11 cellular contexts compared by ENCODE assay signal in the genomic region with DNA sequence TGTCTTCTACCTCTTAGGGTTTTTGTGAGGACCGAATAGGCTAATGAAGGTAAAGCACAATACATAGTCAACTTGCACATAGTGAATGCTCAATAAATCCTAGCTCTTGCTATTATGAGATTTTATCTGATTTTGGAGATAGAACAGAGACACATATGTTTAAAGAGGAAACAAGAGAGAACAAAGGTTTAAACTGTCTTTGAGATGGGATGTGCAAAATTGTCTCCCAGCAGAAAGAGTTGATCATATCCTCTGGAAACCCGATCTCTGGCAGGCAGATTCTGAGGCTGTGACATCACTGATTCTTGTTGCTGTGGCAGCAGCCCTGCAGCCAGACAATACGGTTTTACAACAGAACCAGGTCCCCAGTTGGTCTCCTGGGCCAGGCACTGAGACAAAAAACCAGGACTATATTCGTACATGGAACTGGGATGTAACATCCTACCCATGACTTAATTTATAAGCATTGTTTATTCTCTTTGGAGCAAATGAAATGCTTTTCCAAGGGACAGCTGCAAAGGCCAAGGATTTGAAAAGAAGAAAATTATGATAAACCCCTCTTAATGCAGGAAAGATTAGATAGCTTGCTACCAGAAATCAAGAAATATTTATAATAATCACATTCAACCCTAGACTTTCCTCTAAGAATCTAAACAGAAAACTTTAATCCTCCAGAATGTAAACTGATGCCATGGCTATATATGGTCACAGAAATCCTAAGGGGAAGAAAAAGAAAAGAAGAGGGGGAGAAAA.
A peak's percentile ranks its signal among the peaks of the same experiment; 100 is the strongest.
DNase-seq lines count a peak whose midpoint lies in the region; ATAC-seq, FAIRE-seq and TF ChIP-seq lines count a peak whose summit lies in the region.
"Had no signal": no experiment of that assay in that cellular context is flagged by ENCODE, and none has a peak within 500 bp of the region (broad histone marks: within the 10 kb centered on the region; RNA-seq: fewer than 3 reads in every experiment).

No MANE protein-coding gene starts in this region.

- peak overlapping the region; percentile 53 to 76 (median 66) for H3K27ac ChIP-seq in transverse colon
- H3K27ac ChIP-seq in testis = no peak overlapping the region
- H3K27ac ChIP-seq: C4-2B had no signal

- H3K36me3 ChIP-seq in transverse colon (no peaks in the 10 kb centered on the region), testis (ENCODE audit: low read depth, missing control alignments) (no peaks in the 10 kb centered on the region)

- no peak for TF ChIP-seq EP300 in transverse colon (IDR thresholded peaks at IDR 0.05; ENCODE audit: low read depth)

- intact Hi-C loops in transverse colon (cut with DNase I; ENCODE audit: low total_unique reads) (no loop called here), testis (cut with DNase I; ENCODE audit: low total_unique reads) (no loop called here)

- WGBS in transverse colon (ENCODE audit: low coverage in 1 of 2), 2 donors = 20 to 40% methylated on average over 3 to 4 of the region's 4 CpGs
- 32 to 50% methylated on average over 4 of the region's 4 CpGs for WGBS in testis, 2 donors

- TF ChIP-seq POLR2A in transverse colon (IDR thresholded peaks at IDR 0.05) (no peak), testis (IDR thresholded peaks at IDR 0.05) (no peak)

- H3K27me3 ChIP-seq in transverse colon (no peaks in the 10 kb centered on the region), testis (no peaks in the 10 kb centered on the region)

- H3K4me3 ChIP-seq in transverse colon (no peak overlapping the region), testis (no peak overlapping the region)

- ATAC-seq in esophagus mucosa = no peak
- ATAC-seq: naive thymus-derived CD4-positive, alpha-beta T cell had no signal

- H3K9me3 ChIP-seq in transverse colon (no peaks in the 10 kb centered on the region), testis (no peaks in the 10 kb centered on the region)

- H3K4me1 ChIP-seq in transverse colon = peaks cover 0 to 17% (median 0%) of the 10 kb centered on the region in 4 donors
- H3K4me1 ChIP-seq in testis = no peaks in the 10 kb centered on the region

- TF ChIP-seq CTCF in transverse colon (IDR thresholded peaks at IDR 0.05) = no peak
- no peak for TF ChIP-seq CTCF in testis (IDR thresholded peaks at IDR 0.05)

- DNase-seq in NCI-H2107 treated with DMSO at 0.1 percent for 48 hours (lab: John Stamatoyannopoulos, UW; ENCODE audit: unreplicated experiment) (peak; percentile 34), NCI-H2107 (lab: John Stamatoyannopoulos, UW) (no peak), astrocyte of the hippocampus (ENCODE audit: low read depth, low spot score) (peak; percentile 78), iPS-NIHi7 (ENCODE audit: extremely low spot score) (peak; percentile 46), transverse colon (peak; percentile 16), testis (no peak), GM19239 (ENCODE audit: insufficient read length, low spot score) (no peak)
- DNase-seq: activated naive CD4-positive, alpha-beta T cell treated with anti-CD3 and anti-CD28 coated beads, Interleukin-2, amount 10 ng/mL, durations not matched to agents 7 days and 5 days; naive thymus-derived CD4-positive, alpha-beta T cell had no signal

- FAIRE-seq in GM19239 (lab: Jason Lieb, UNC) = no peak

- in situ Hi-C loops in transverse colon (cut with MboI; ENCODE audit: low pct_ligation_motif_present in 1 of 4, low pct_unique_long_range_greater_than_20kb in 1 of 4, low sequenced_read_pairs in 3 of 4) = no loop called here

Comparison
In these comparisons a context has a peak if more than half of its experiments do, and no peak if none do; other contexts are left out.
1. DNase-seq: peak in NCI-H2107 treated with DMSO at 0.1 percent for 48 hours (single experiment), astrocyte of the hippocampus (single experiment), iPS-NIHi7 (single experiment) and transverse colon (single experiment); none in NCI-H2107 (single experiment), testis (single experiment) and GM19239 (single experiment).
2. H3K27ac ChIP-seq: peak in transverse colon (4 of 4); none in testis (0 of 2).